ENCODE assay signal across 1 cellular context in the genomic region with DNA sequence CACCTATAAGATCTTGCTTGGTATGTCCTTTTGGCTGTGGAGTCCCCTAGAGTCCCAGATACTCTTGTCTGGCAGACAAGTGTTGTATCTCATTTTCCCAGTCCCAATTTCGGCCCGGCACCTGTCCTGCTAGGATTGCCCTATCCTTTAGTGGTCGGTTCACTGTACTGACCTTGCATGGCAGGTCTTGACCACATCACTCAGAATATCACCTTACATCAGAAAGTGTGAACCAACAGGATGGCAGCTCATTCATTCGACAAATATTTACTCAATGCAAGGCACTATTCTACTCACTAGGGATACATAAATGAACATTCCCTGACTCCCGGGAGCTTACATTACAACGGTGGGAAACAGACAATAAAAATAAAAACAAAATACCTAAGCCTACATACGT.
TF ChIP-seq lines count a peak whose summit lies in the region.

No MANE protein-coding gene starts in this region.

TF ChIP-seq in WTC11, 78 proteins besides CTCF, POLR2A, EP300 and RAD21 (continued from another document):
- TF ChIP-seq, protein P1, sequence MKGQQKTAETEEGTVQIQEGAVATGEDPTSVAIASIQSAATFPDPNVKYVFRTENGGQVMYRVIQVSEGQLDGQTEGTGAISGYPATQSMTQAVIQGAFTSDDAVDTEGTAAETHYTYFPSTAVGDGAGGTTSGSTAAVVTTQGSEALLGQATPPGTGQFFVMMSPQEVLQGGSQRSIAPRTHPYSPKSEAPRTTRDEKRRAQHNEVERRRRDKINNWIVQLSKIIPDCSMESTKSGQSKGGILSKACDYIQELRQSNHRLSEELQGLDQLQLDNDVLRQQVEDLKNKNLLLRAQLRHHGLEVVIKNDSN (CRISPR knock-in tag; IDR thresholded peaks at IDR 0.05): no peak
- TF ChIP-seq, protein P2, sequence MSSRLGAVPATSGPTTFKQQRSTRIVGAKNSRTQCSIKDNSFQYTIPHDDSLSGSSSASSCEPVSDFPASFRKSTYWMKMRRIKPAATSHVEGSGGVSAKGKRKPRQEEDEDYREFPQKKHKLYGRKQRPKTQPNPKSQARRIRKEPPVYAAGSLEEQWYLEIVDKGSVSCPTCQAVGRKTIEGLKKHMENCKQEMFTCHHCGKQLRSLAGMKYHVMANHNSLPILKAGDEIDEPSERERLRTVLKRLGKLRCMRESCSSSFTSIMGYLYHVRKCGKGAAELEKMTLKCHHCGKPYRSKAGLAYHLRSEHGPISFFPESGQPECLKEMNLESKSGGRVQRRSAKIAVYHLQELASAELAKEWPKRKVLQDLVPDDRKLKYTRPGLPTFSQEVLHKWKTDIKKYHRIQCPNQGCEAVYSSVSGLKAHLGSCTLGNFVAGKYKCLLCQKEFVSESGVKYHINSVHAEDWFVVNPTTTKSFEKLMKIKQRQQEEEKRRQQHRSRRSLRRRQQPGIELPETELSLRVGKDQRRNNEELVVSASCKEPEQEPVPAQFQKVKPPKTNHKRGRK (CRISPR knock-in tag; IDR thresholded peaks at IDR 0.05; ENCODE audit: borderline replicate concordance): no peak
- TF ChIP-seq ZNF263 (CRISPR knock-in tag; IDR thresholded peaks at IDR 0.05; ENCODE audit: low read depth) (no peak), NFE2L1 (CRISPR knock-in tag; IDR thresholded peaks at IDR 0.05) (no peak), ZNF232 (CRISPR knock-in tag; IDR thresholded peaks at IDR 0.05) (no peak), SMAD3 (CRISPR knock-in tag; IDR thresholded peaks at IDR 0.05; ENCODE audit: borderline replicate concordance) (no peak)
- TF ChIP-seq, protein P3, sequence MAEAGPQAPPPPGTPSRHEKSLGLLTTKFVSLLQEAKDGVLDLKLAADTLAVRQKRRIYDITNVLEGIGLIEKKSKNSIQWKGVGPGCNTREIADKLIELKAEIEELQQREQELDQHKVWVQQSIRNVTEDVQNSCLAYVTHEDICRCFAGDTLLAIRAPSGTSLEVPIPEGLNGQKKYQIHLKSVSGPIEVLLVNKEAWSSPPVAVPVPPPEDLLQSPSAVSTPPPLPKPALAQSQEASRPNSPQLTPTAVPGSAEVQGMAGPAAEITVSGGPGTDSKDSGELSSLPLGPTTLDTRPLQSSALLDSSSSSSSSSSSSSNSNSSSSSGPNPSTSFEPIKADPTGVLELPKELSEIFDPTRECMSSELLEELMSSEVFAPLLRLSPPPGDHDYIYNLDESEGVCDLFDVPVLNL (CRISPR knock-in tag; IDR thresholded peaks at IDR 0.05; ENCODE audit: borderline replicate concordance, low read depth): no peak
- TF ChIP-seq, protein P4, sequence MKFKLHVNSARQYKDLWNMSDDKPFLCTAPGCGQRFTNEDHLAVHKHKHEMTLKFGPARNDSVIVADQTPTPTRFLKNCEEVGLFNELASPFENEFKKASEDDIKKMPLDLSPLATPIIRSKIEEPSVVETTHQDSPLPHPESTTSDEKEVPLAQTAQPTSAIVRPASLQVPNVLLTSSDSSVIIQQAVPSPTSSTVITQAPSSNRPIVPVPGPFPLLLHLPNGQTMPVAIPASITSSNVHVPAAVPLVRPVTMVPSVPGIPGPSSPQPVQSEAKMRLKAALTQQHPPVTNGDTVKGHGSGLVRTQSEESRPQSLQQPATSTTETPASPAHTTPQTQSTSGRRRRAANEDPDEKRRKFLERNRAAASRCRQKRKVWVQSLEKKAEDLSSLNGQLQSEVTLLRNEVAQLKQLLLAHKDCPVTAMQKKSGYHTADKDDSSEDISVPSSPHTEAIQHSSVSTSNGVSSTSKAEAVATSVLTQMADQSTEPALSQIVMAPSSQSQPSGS (CRISPR knock-in tag; IDR thresholded peaks at IDR 0.05; ENCODE audit: borderline replicate concordance, low read depth): no peak
